ENCODE assay signal across 9 cellular contexts in the genomic region with DNA sequence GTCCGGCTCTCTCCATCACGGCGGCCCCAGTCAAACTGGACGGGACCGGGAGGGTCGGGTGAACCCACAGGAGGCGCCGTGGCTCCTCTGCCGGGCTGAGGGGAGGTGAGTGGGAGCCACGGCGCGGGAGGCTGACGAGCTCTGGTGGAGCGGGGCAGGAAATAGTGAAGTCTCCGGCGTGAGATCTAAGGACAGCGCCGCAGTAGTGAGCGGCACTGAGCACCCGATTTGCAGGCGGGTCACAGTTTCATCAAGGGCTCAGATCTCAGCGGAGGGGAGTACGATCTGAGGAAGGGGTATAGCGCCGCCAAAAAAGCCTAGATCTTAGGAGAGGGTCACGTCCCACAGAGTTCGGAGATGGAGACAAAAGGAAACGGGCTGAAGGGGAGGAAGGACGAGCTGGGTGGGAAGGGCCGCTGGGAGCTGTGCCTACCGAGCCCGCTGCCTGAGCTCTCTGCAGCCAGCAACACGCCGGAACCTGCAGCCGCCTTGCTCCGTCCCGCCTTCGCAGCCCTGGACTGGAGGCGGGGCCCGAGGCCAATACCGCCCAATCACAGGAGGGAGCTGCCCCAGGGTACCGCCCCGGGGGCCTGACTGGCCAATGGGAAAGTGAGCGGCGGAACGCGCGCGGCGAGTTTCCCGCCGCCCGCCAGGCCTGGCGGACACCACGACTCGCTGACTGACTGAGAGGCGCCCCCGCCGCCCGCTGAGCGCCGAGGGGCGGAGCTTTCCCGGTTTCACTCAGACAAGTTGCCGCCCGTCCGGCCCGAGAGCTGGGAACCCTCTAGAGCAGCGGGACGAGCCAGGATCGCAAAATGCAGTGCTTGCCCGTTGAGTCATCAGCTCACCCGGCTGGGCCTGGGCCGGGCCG. TPM values are rescaled to one million over a fixed set of nuclear protein-coding genes. Genes with fewer than 3 reads are reported as not detected.
DNase-seq lines count a peak whose midpoint lies in the region; ATAC-seq, FAIRE-seq and TF ChIP-seq lines count a peak whose summit lies in the region.
"Had no signal": no experiment of that assay in that cellular context is flagged by ENCODE, and none has a peak within 500 bp of the region (broad histone marks: within the 10 kb centered on the region; RNA-seq: fewer than 3 reads in every experiment).

No MANE protein-coding gene starts in this region.

- H3K36me3 ChIP-seq in bronchial epithelial cell (ENCODE audit: control insufficient read depth, insufficient read depth, low read length) = peaks cover 11% of the 10 kb centered on the region
- no peaks in the 10 kb centered on the region for H3K36me3 ChIP-seq in small intestine (ENCODE audit: control insufficient read depth in 2 of 2, insufficient read depth in 2 of 2, low read length in 2 of 2)

- ATAC-seq in GM18909 (IDR thresholded peaks at IDR 0.05; ENCODE audit: poor library complexity, unreplicated experiment) (peak; percentile 92), HG03159 (IDR thresholded peaks at IDR 0.05; ENCODE audit: unreplicated experiment) (peak; percentile 88)

- no peaks in the 10 kb centered on the region for H3K4me1 ChIP-seq in small intestine (ENCODE audit: control insufficient read depth in 2 of 2, insufficient read depth in 1 of 2, low read depth in 1 of 2, low read length in 1 of 2)

- H3K4me3 ChIP-seq in WI38 (ENCODE audit: low read depth, low read length) (peak overlapping the region; percentile 69), bronchial epithelial cell (ENCODE audit: low read depth, low read length) (peak overlapping the region; percentile 100), small intestine (ENCODE audit: low read depth in 1 of 2, low read length in 2 of 2) (peak overlapping the region; percentile 55 to 79)

- H3K9me3 ChIP-seq in small intestine (ENCODE audit: control insufficient read depth, low read depth) = no peaks in the 10 kb centered on the region

- FAIRE-seq in bronchial epithelial cell (lab: Jason Lieb, UNC) (peak; percentile 50), small intestine (lab: Jason Lieb, UNC) (no peak)

- no peaks in the 10 kb centered on the region for H3K27me3 ChIP-seq in bronchial epithelial cell (ENCODE audit: control insufficient read depth, insufficient read depth, low read length)
- H3K27me3 ChIP-seq in small intestine (ENCODE audit: control insufficient read depth in 2 of 2, insufficient read depth in 2 of 2, low read length in 2 of 2) = no peaks in the 10 kb centered on the region

- H3K27ac ChIP-seq in small intestine (ENCODE audit: low read depth in 1 of 2, low read length in 1 of 2) = peak overlapping the region; percentile 93 to 96

- 0 to 1% (median 0%) methylated on average over 70 to 75 of the region's 75 CpGs for WGBS in small intestine, 3 donors

- DNase-seq in AG08396 (ENCODE audit: low spot score) (peak; percentile 97), NCI-H2227 (lab: John Stamatoyannopoulos, UW; ENCODE audit: unreplicated experiment) (peak; percentile 99), bronchial epithelial cell (ENCODE audit: low read depth) (peak; percentile 88), iPS-NIHi11 (ENCODE audit: low spot score) (peak; percentile 94), small intestine (peak; percentile 97)

- no peak for TF ChIP-seq CTCF in WI38 (IDR thresholded peaks at IDR 0.05; ENCODE audit: low read depth, low read length)
- TF ChIP-seq CTCF in bronchial epithelial cell (IDR thresholded peaks at IDR 0.05; ENCODE audit: insufficient read depth, low read length, severe bottlenecking) = no peak

RNA-seq across cellular contexts. Expression of gene SFN, which starts 1.9 kb away (rescaled TPM):
- 465 and 1,125 TPM in 2 replicates for total RNA-seq in bronchial epithelial cell
- polyA plus RNA-seq in small intestine = 100 to 1,000 TPM in 2 of 3 donors, 10 to 100 TPM in 1; 67.8 to 137 (median 128) TPM

RNA-seq across cellular contexts. Expression of gene GPN2, which starts 25.2 kb away (rescaled TPM):
- total RNA-seq in bronchial epithelial cell = 8.7 and 9.2 TPM in 2 replicates
- polyA plus RNA-seq in small intestine = 10 to 100 TPM; 13.5 to 21.9 (median 18.2) TPM

RNA-seq across cellular contexts. Expression of gene GPATCH3, which starts 35.4 kb away (rescaled TPM):
- 7.6 and 11.8 TPM in 2 replicates for total RNA-seq in bronchial epithelial cell
- polyA plus RNA-seq in small intestine = 10 to 100 TPM; 11.0 to 55.7 (median 43.2) TPM

RNA-seq across cellular contexts. Expression of gene ZDHHC18, which starts 38.4 kb away (rescaled TPM):
- 5.0 and 6.1 TPM in 2 replicates for total RNA-seq in bronchial epithelial cell
- polyA plus RNA-seq in small intestine = 10 to 100 TPM in 1 of 3 donors, 1 to 10 TPM in 2; 7.2 to 10.5 (median 7.8) TPM

RNA-seq across cellular contexts. Expression of gene NR0B2, which starts 48.9 kb away (rescaled TPM):
- total RNA-seq in bronchial epithelial cell = not detected in 2 replicates
- 100 to 1,000 TPM in 2 of 3 donors, 10 to 100 TPM in 1; 54.9 to 443 (median 366) TPM for polyA plus RNA-seq in small intestine
- total RNA-seq: T-helper 1 cell treated with Interleukin-12 subunit alpha and Interleukin-12 subunit beta and Interleukin-4 antibody, amounts not matched to agents 30 ng/mL and 1 ng/mL, for 36 hours had no signal

Comparison
In these comparisons a context has a peak if more than half of its experiments do, and no peak if none do; other contexts are left out.
1. Peak in every context shown above with its lines: DNase-seq, ATAC-seq, H3K4me3 ChIP-seq and H3K27ac ChIP-seq.